ENCODE assay signal across 8 cellular contexts in genomic region chr1:32179443-32180185, GRCh38. TPM values are rescaled to one million over a fixed set of nuclear protein-coding genes. Genes with fewer than 3 reads are reported as not detected.
DNase-seq lines count a peak whose midpoint lies in the region; ATAC-seq and TF ChIP-seq lines count a peak whose summit lies in the region.

Gene TXLNA, plus strand, starts transcription at chr1:32179675. Its CDS starts 671 bp downstream, at chr1:32180346.

- no peak for TF ChIP-seq CTCF in omental fat pad (IDR thresholded peaks at IDR 0.05)

- H3K36me3 ChIP-seq in SK-N-MC (ENCODE audit: insufficient read depth, low read length), result peaks cover 3% of the 10 kb centered on the region; the same call in 1 of the 2 replicates

- ATAC-seq in omental fat pad (ENCODE audit: low FRiP score), result peak; percentile 91

- peak within 1 kb of the TSS; percentile 79 for H3K4me3 ChIP-seq in SK-N-MC

- peaks cover 4% of the 10 kb centered on the region for H3K27me3 Mint-ChIP-seq in activated naive CD4-positive, alpha-beta T cell treated with anti-CD3 and anti-CD28 coated beads, Interleukin-2, amount 10 ng/mL, durations not matched to agents 7 days and 5 days

- H3K9me3 ChIP-seq in SK-N-MC (ENCODE audit: low read depth, low read length), result no peaks in the 10 kb centered on the region

- CTCF ChIA-PET in HEK293T (lab: Yijun Ruan, JAX), result interaction anchor here (0.6 to 1.2 kb wide), 2 partner anchors 36 to 616 kb away, joined by 3 read pairs; no protein-coding TSS in a partner anchor
- CTCF ChIA-PET in activated naive CD4-positive, alpha-beta T cell treated with anti-CD3 and anti-CD28 coated beads, Interleukin-2, amount 10 ng/mL, durations not matched to agents 7 days and 5 days (lab: Charles Lee), result interaction anchor here (0.6 to 1.2 kb wide), 3 partner anchors 20 to 36 kb away, joined by 3 to 7 read pairs (median 4); no protein-coding TSS in a partner anchor

- H3K36me3 Mint-ChIP-seq in activated naive CD4-positive, alpha-beta T cell treated with anti-CD3 and anti-CD28 coated beads, Interleukin-2, amount 10 ng/mL, durations not matched to agents 7 days and 5 days, result peaks cover 40% of the 10 kb centered on the region

- POLR2A ChIA-PET in HEK293T (lab: Yijun Ruan, JAX), result interaction anchor here (0.6 to 3.6 kb wide), 31 partner anchors 8 to 535 kb away, joined by 3 to 28 read pairs (median 4); partner anchors contain the start of genes BSDC1, CCDC28B, IQCC and KPNA6

- peak within 1 kb of the TSS; percentile 94 for H3K27ac Mint-ChIP-seq in activated naive CD4-positive, alpha-beta T cell treated with anti-CD3 and anti-CD28 coated beads, Interleukin-2, amount 10 ng/mL, durations not matched to agents 7 days and 5 days

- no peaks in the 10 kb centered on the region for H3K9me3 Mint-ChIP-seq in activated naive CD4-positive, alpha-beta T cell treated with anti-CD3 and anti-CD28 coated beads, Interleukin-2, amount 10 ng/mL, durations not matched to agents 7 days and 5 days

- H3K4me1 Mint-ChIP-seq in activated naive CD4-positive, alpha-beta T cell treated with anti-CD3 and anti-CD28 coated beads, Interleukin-2, amount 10 ng/mL, durations not matched to agents 7 days and 5 days, result peaks cover 47% of the 10 kb centered on the region

- peak within 1 kb of the TSS; percentile 91 for H3K4me3 Mint-ChIP-seq in activated naive CD4-positive, alpha-beta T cell treated with anti-CD3 and anti-CD28 coated beads, Interleukin-2, amount 10 ng/mL, durations not matched to agents 7 days and 5 days

- H3K27ac ChIP-seq in SK-N-MC (peak within 1 kb of the TSS; percentile 80), temporal lobe (ENCODE audit: low read depth, low read length) (peak within 1 kb of the TSS; percentile 86)

- peak within 1 kb of the TSS; percentile 88 for H3K9ac ChIP-seq in SK-N-MC (ENCODE audit: insufficient read length)

- peak; percentile 99 for DNase-seq in GM03348 (ENCODE audit: low spot score)
- peak; percentile 100 for DNase-seq in HEK293T (ENCODE audit: extremely low spot score)
- peak; percentile 89 for DNase-seq in NAMALWA (ENCODE audit: low spot score)
- no peak for DNase-seq in SK-N-MC (ENCODE audit: low read depth, low spot score)
- peak; percentile 93 for DNase-seq in activated naive CD4-positive, alpha-beta T cell treated with anti-CD3 and anti-CD28 coated beads, Interleukin-2, amount 10 ng/mL, durations not matched to agents 7 days and 5 days
- DNase-seq in germinal center (ENCODE audit: low spot score), result peak; percentile 97
- DNase-seq in omental fat pad (ENCODE audit: low spot score), result peak; percentile 81

TF ChIP-seq in HEK293T, 16 proteins besides CTCF, POLR2A, EP300 and RAD21:
- TF ChIP-seq NFRKB (IDR thresholded peaks at IDR 0.05) (no peak), LEF1 (IDR thresholded peaks at IDR 0.05; ENCODE audit: borderline replicate concordance) (peak; percentile 93), BHLHE40 (IDR thresholded peaks at IDR 0.05; ENCODE audit: borderline replicate concordance) (no peak), SUZ12 (IDR thresholded peaks at IDR 0.05) (no peak), ZNF384 (IDR thresholded peaks at IDR 0.05) (no peak), FOXK2 (IDR thresholded peaks at IDR 0.05) (no peak), PKNOX1 (IDR thresholded peaks at IDR 0.05) (peak; percentile 91), SP1 (IDR thresholded peaks at IDR 0.05) (no peak), L3MBTL2 (conservative IDR thresholded peaks at IDR 0.05) (peak; percentile 99), ELF4 (IDR thresholded peaks at IDR 0.05) (peak; percentile 54), FOXM1 (IDR thresholded peaks at IDR 0.05; ENCODE audit: borderline replicate concordance) (peak; percentile 25; the same call in 1 of the 2 replicates), HDGF (IDR thresholded peaks at IDR 0.05; ENCODE audit: borderline replicate concordance) (no peak), TARDBP (IDR thresholded peaks at IDR 0.05) (peak; percentile 99), FOXA1 (IDR thresholded peaks at IDR 0.05) (no peak), ARNT (IDR thresholded peaks at IDR 0.05) (peak; percentile 59; the same call in 1 of the 2 replicates), CTBP1 (IDR thresholded peaks at IDR 0.05; ENCODE audit: borderline replicate concordance) (no peak)

RNA-seq across cellular contexts. Expression of gene TXLNA, which starts in this region (rescaled TPM):
- total RNA-seq in omental fat pad (10 to 100 TPM; 41.9 to 80.8 (median 49.0) TPM), temporal lobe (12.5 TPM)
